9 cellular contexts compared by ENCODE assay signal in genomic region chr12:54418441-54419087, GRCh38. TPM values are rescaled to one million over a fixed set of nuclear protein-coding genes. Genes with fewer than 3 reads are reported as not detected.
DNase-seq lines count a peak whose midpoint lies in the region; ATAC-seq and TF ChIP-seq lines count a peak whose summit lies in the region.
"Had no signal": no experiment of that assay in that cellular context is flagged by ENCODE, and none has a peak within 500 bp of the region (broad histone marks: within the 10 kb centered on the region; RNA-seq: fewer than 3 reads in every experiment).

No MANE protein-coding gene starts in this region.

- H3K9me3 ChIP-seq in body of pancreas: no peaks in the 10 kb centered on the region
- H3K9me3 ChIP-seq in right lobe of liver: no peaks in the 10 kb centered on the region
- H3K9me3 ChIP-seq in testis: no peaks in the 10 kb centered on the region

- no peak for TF ChIP-seq POLR2A in body of pancreas (IDR thresholded peaks at IDR 0.05)
- no peak for TF ChIP-seq POLR2A in right lobe of liver (IDR thresholded peaks at IDR 0.05)
- TF ChIP-seq POLR2A in testis (IDR thresholded peaks at IDR 0.05): no peak

- H3K27ac ChIP-seq in body of pancreas: peak overlapping the region; percentile 68 to 92 (median 88)
- peak overlapping the region; percentile 79 to 89 (median 86) for H3K27ac ChIP-seq in right lobe of liver
- peak overlapping the region; percentile 79 to 80 for H3K27ac ChIP-seq in testis
- H3K27ac ChIP-seq: KMS-11 had no signal

- H3K4me3 ChIP-seq in body of pancreas (peak overlapping the region; percentile 77 to 98), right lobe of liver (peak overlapping the region; percentile 67 to 88 (median 70)), testis (peak overlapping the region; percentile 73 to 78)

- peak; percentile 36 for DNase-seq in NCI-H82 (lab: John Stamatoyannopoulos, UW)
- DNase-seq in NCI-H82 treated with DMSO at 0.1 percent for 48 hours (lab: John Stamatoyannopoulos, UW; ENCODE audit: unreplicated experiment): no peak
- no peak for DNase-seq in body of pancreas
- no peak for DNase-seq in right lobe of liver
- DNase-seq in testis: no peak
- DNase-seq in DMS153 (lab: John Stamatoyannopoulos, UW): no peak
- no peak for DNase-seq in D341Med (ENCODE audit: low spot score)

- 11 to 31% methylated on average over 30 to 35 of the region's 35 CpGs for WGBS in body of pancreas, 2 donors
- WGBS in right lobe of liver (ENCODE audit: insufficient coverage, low coverage, low lambda C conversion rate, missing lambda C conversion rate): under 1% methylated on average over 30 of the region's 35 CpGs
- 1 to 2% methylated on average over 30 to 35 of the region's 35 CpGs for WGBS in testis, 2 donors

- ATAC-seq in body of pancreas: peak; percentile 21
- peak in 1 of 4 donors; percentile 2 for ATAC-seq in right lobe of liver
- no peak for ATAC-seq in HG03571 (IDR thresholded peaks at IDR 0.05; ENCODE audit: unreplicated experiment)

- TF ChIP-seq CTCF in body of pancreas (IDR thresholded peaks at IDR 0.05) (no peak), right lobe of liver (IDR thresholded peaks at IDR 0.05) (no peak), testis (IDR thresholded peaks at IDR 0.05) (no peak)

- intact Hi-C loops in body of pancreas (cut with DNase I): no loop called here
- intact Hi-C loops in right lobe of liver (cut with DNase I): no loop called here
- intact Hi-C loops in testis (cut with DNase I; ENCODE audit: low total_unique reads): no loop called here

- H3K27me3 ChIP-seq in body of pancreas (no peaks in the 10 kb centered on the region), right lobe of liver (no peaks in the 10 kb centered on the region), testis (no peaks in the 10 kb centered on the region)

- peaks cover 61% of the 10 kb centered on the region for H3K4me1 ChIP-seq in body of pancreas
- H3K4me1 ChIP-seq in right lobe of liver: peaks cover 0 to 39% (median 16%) of the 10 kb centered on the region in 4 donors
- H3K4me1 ChIP-seq in testis: no peaks in the 10 kb centered on the region

- H3K36me3 ChIP-seq in body of pancreas (replicated peaks in 1 of 2; ENCODE audit: insufficient read depth in 1 of 2, low read depth in 2 of 2) (no peaks in the 10 kb centered on the region), right lobe of liver (no peaks in the 10 kb centered on the region), testis (ENCODE audit: low read depth, missing control alignments) (no peaks in the 10 kb centered on the region)

RNA-seq across cellular contexts. Expression of gene ITGA5, which starts 0.5 kb away (rescaled TPM):
- total RNA-seq in body of pancreas (10 to 100 TPM; 28.5 to 49.1 TPM), right lobe of liver (10 to 100 TPM; 31.2 to 75.6 (median 35.5) TPM), testis (10 to 100 TPM in 1 of 2 donors, 1 to 10 TPM in 1; 9.0 to 10.7 TPM)
- polyA plus RNA-seq in testis (ENCODE audit: insufficient read depth, low read depth, low replicate concordance): 16.3 TPM

RNA-seq across cellular contexts. Expression of gene ZNF385A, which starts 34.0 kb away (rescaled TPM):
- 1 to 10 TPM; 3.1 to 7.3 TPM for total RNA-seq in body of pancreas
- 1 to 10 TPM; 2.4 to 9.3 (median 3.7) TPM for total RNA-seq in right lobe of liver
- 1 to 10 TPM; 3.5 to 5.6 TPM for total RNA-seq in testis
- polyA plus RNA-seq in testis (ENCODE audit: insufficient read depth, low read depth, low replicate concordance): 10.9 TPM

RNA-seq across cellular contexts. Expression of gene GPR84, which starts 54.3 kb away (rescaled TPM):
- not detected for total RNA-seq in body of pancreas
- total RNA-seq in right lobe of liver: under 1 TPM in 1 of 6 experiments, not detected in 5; 0.35 TPM
- total RNA-seq in testis: under 1 TPM in 1 of 2 donors, not detected in 1; 0.43 TPM
- 0.58 TPM for polyA plus RNA-seq in testis (ENCODE audit: insufficient read depth, low read depth, low replicate concordance)

RNA-seq across cellular contexts. Expression of gene GTSF1, which starts 54.8 kb away (rescaled TPM):
- total RNA-seq in body of pancreas (not detected), right lobe of liver (under 1 TPM in 1 of 6 experiments, not detected in 5; 0.51 TPM), testis (100 to 1,000 TPM; 109 to 191 TPM)
- 456 TPM for polyA plus RNA-seq in testis (ENCODE audit: insufficient read depth, low read depth, low replicate concordance)
